In genomic region chr1:168112673-168113305, GRCh38 we compare ENCODE assay signal across 8 cellular contexts. TPM values are rescaled to one million over a fixed set of nuclear protein-coding genes. Genes with fewer than 3 reads are reported as not detected.
DNase-seq lines count a peak whose midpoint lies in the region; ATAC-seq and TF ChIP-seq lines count a peak whose summit lies in the region.

No MANE protein-coding gene starts in this region.

- no peak for TF ChIP-seq CTCF in A673 (conservative IDR thresholded peaks at IDR 0.05; ENCODE audit: low read depth, low read length)
- no peak for TF ChIP-seq CTCF in HEK293 (tag by site-specific recombination; IDR thresholded peaks at IDR 0.05)
- TF ChIP-seq CTCF in cardiac fibroblast (IDR thresholded peaks at IDR 0.05; ENCODE audit: low read depth, low read length) = no peak

- H3K27ac ChIP-seq in A673 (ENCODE audit: low read depth, low read length, poor library complexity, severe bottlenecking) (no peak overlapping the region), HEK293 (ENCODE audit: extremely low read depth, low read depth, low read length) (peak overlapping the region; percentile 4)

- H3K9me3 Mint-ChIP-seq in naive thymus-derived CD8-positive, alpha-beta T cell = no peaks in the 10 kb centered on the region

- H3K9me3 ChIP-seq in A673 (ENCODE audit: low read depth, low read length, poor library complexity, severe bottlenecking) (no peaks in the 10 kb centered on the region), HEK293 (ENCODE audit: control insufficient read depth, insufficient read depth, low read depth, low read length) (no peaks in the 10 kb centered on the region)

- BruUV-seq in A673 (replicated peaks; lab: Mats Ljungman, UMichigan) = no TSS peak

- CTCF ChIA-PET in A673 (lab: Charles Lee) = no interaction called here
- CTCF ChIA-PET in HEK293 (lab: Yijun Ruan, JAX) = interaction anchor here (0.6 to 2.2 kb wide), 4 partner anchors 8 to 675 kb away, joined by 3 to 11 read pairs (median 4); no protein-coding TSS in a partner anchor

- H3K27ac Mint-ChIP-seq in naive thymus-derived CD8-positive, alpha-beta T cell = peak overlapping the region in 1 of 10 donors; percentile 34

- no peaks in the 10 kb centered on the region for H3K27me3 ChIP-seq in A673 (replicated peaks; ENCODE audit: insufficient read depth, low read depth, low read length, poor library complexity)

- no peaks in the 10 kb centered on the region for H3K4me1 Mint-ChIP-seq in naive thymus-derived CD8-positive, alpha-beta T cell

- no peaks in the 10 kb centered on the region for H3K36me3 ChIP-seq in A673 (ENCODE audit: insufficient read depth, low read length, poor library complexity, severe bottlenecking)
- H3K36me3 ChIP-seq in HEK293 (ENCODE audit: control insufficient read depth in 2 of 2, insufficient read depth in 1 of 2, low read length in 2 of 2) = peaks cover 0 to 5% of the 10 kb centered on the region in 2 experiments; a peak in 1 of 3 replicates

- H3K27me3 Mint-ChIP-seq in naive thymus-derived CD8-positive, alpha-beta T cell = peaks cover 1 to 12% (median 4%) of the 10 kb centered on the region in 5 donors

- H3K4me1 ChIP-seq in A673 (ENCODE audit: insufficient read depth, low read length, poor library complexity, severe bottlenecking) (no peaks in the 10 kb centered on the region), HEK293 (ENCODE audit: control insufficient read depth, insufficient read depth, low read length) (peaks cover 3% of the 10 kb centered on the region; the same call in 1 of the 2 replicates)

- H3K4me3 ChIP-seq in A673 (ENCODE audit: low read depth, low read length, poor library complexity, severe bottlenecking) (no peak overlapping the region), HEK293 (ENCODE audit: low read depth, low read length) (no peak overlapping the region), cardiac fibroblast (replicated peaks in 1 of 2; ENCODE audit: low read depth in 2 of 2, low read length in 2 of 2) (no peak overlapping the region)

- H3K36me3 Mint-ChIP-seq in naive thymus-derived CD8-positive, alpha-beta T cell = no peaks in the 10 kb centered on the region

- POLR2A ChIA-PET in A673 (lab: Charles Lee; ENCODE audit: low non-redundant PET) (no interaction called here), HEK293 (lab: Yijun Ruan, JAX) (interaction anchor here (0.6 to 1.0 kb wide), 2 partner anchors 12 to 391 kb away, joined by 3 read pairs; partner anchors contain the start of gene MPZL1)
- POLR2A ChIA-PET in naive thymus-derived CD8-positive, alpha-beta T cell (lab: Charles Lee) = no interaction called here

- no peak overlapping the region for H3K4me3 Mint-ChIP-seq in naive thymus-derived CD8-positive, alpha-beta T cell

- DNase-seq in A673 (ENCODE audit: low spot score) (peak; percentile 83), RPMI7951 (ENCODE audit: low read depth) (peak; percentile 91), cardiac fibroblast (ENCODE audit: low read depth in 2 of 2) (peak; percentile 87 to 92), NK-92 (lab: John Stamatoyannopoulos, UW; ENCODE audit: unreplicated experiment) (no peak), mucosa of gallbladder (ENCODE audit: low spot score) (no peak)
- peak; percentile 35 to 51 (median 45) for DNase-seq in stimulated activated CD4-positive, alpha-beta T cell treated with anti-CD3 and anti-CD28 coated beads, Interleukin-12 subunit alpha, Interleukin-12 subunit beta, amount 100 ng/mL, for 48 hours (ENCODE audit: low read depth in 2 of 3, low spot score in 1 of 3)
- no peak for DNase-seq in naive thymus-derived CD8-positive, alpha-beta T cell

- ATAC-seq in naive thymus-derived CD8-positive, alpha-beta T cell = no peak

- intact Hi-C loops in A673 (cut with micrococcal nuclease; ENCODE audit: unreplicated experiment) = no loop called here

TF ChIP-seq in HEK293, 187 proteins besides CTCF, POLR2A, EP300 and RAD21 (continues in another document):
- TF ChIP-seq ZNF776 (tag by site-specific recombination; IDR thresholded peaks at IDR 0.05; ENCODE audit: borderline replicate concordance) (no peak), ZNF26 (tag by site-specific recombination; IDR thresholded peaks at IDR 0.05) (no peak), ZNF184 (tag by site-specific recombination; IDR thresholded peaks at IDR 0.05) (peak; percentile 91), ZNF658 (tag by site-specific recombination; IDR thresholded peaks at IDR 0.05) (no peak), ZBTB48 (tag by site-specific recombination; IDR thresholded peaks at IDR 0.05) (peak; percentile 62; the same call in 1 of the 2 replicates), ZEB2 (tag by site-specific recombination; IDR thresholded peaks at IDR 0.05) (no peak), ZSCAN4 (tag by site-specific recombination; IDR thresholded peaks at IDR 0.05) (no peak), PRDM4 (tag by site-specific recombination; IDR thresholded peaks at IDR 0.05) (no peak), ZNF76 (tag by site-specific recombination; IDR thresholded peaks at IDR 0.05; ENCODE audit: borderline replicate concordance, low read depth) (no peak), MZF1 (tag by site-specific recombination; IDR thresholded peaks at IDR 0.05; ENCODE audit: borderline replicate concordance) (peak; percentile 85), ZBTB1 (tag by site-specific recombination; IDR thresholded peaks at IDR 0.05) (no peak), ZBTB11 (tag by site-specific recombination; conservative IDR thresholded peaks at IDR 0.05; ENCODE audit: low read depth) (no peak), KLF1 (tag by site-specific recombination; IDR thresholded peaks at IDR 0.05) (no peak)

RNA-seq across cellular contexts. Expression of gene GPR161, which starts 23.9 kb away (rescaled TPM):
- total RNA-seq in A673 (2021) (17.4 and 22.0 TPM in 2 replicates), mucosa of gallbladder (13.9 TPM)
- total RNA-seq in RPMI7951 (2014; rRNA removed; shearing (Covaris generic)) = 5.4 and 6.3 TPM in 2 replicates
- total RNA-seq in naive thymus-derived CD8-positive, alpha-beta T cell = under 1 TPM in 1 of 2 experiments, not detected in 1; 0.26 TPM
- not detected for polyA plus RNA-seq in naive thymus-derived CD8-positive, alpha-beta T cell

Comparison
In these comparisons a context has a peak if more than half of its experiments do, and no peak if none do; other contexts are left out.
1. DNase-seq: peak in A673 (single experiment), RPMI7951 (single experiment), cardiac fibroblast (2 of 2) and stimulated activated CD4-positive, alpha-beta T cell treated with anti-CD3 and anti-CD28 coated beads, Interleukin-12 subunit alpha, Interleukin-12 subunit beta, amount 100 ng/mL, for 48 hours (3 of 3); none in NK-92 (single experiment), naive thymus-derived CD8-positive, alpha-beta T cell (0 of 10) and mucosa of gallbladder (single experiment).